21 cellular contexts compared by ENCODE assay signal in genomic region chr2:162252147-162252546, GRCh38. TPM values are rescaled to one million over a fixed set of nuclear protein-coding genes. Genes with fewer than 3 reads are reported as not detected.
"Had no signal": no experiment of that assay in that cellular context is flagged by ENCODE, and none has a peak within 500 bp of the region (broad histone marks: within the 10 kb centered on the region; RNA-seq: fewer than 3 reads in every experiment).

No MANE protein-coding gene starts in this region.

- H3K9me3 ChIP-seq: prostate gland, uterus had no signal

- ATAC-seq: activated naive CD8-positive, alpha-beta T cell treated with anti-CD3 and anti-CD28 coated beads, Interleukin-2, amount 50 U/mL, for 24 hours; activated T-cell treated with anti-CD3 and anti-CD28 coated beads, Interleukin-2, amount 50 U/mL, for 72 hours; body of pancreas; heart left ventricle; left cardiac atrium; natural killer cell had no signal

- H3K4me1 ChIP-seq: body of pancreas, prostate gland, right atrium auricular region, uterus had no signal

- DNase-seq: activated CD4-positive, alpha-beta memory T cell treated with anti-CD3 and anti-CD28 coated beads, Interleukin-2, amount 10 ng/mL, durations not matched to agents 7 days and 5 days; activated CD4-positive, alpha-beta T cell treated with anti-CD3 and anti-CD28 coated beads for 48 hours; activated gamma-delta T cell; activated naive CD4-positive, alpha-beta T cell treated with anti-CD3 and anti-CD28 coated beads, Interleukin-2, amount 50 U/mL, for 16 hours; activated naive CD8-positive, alpha-beta T cell treated with anti-CD3 and anti-CD28 coated beads, Interleukin-2, amount 50 U/mL, for 24 hours; activated T-cell treated with anti-CD3 and anti-CD28 coated beads, Interleukin-2, amount 50 U/mL, for 72 hours; anterior cingulate cortex; body of pancreas; cortex of kidney; heart left ventricle; left cardiac atrium; midbrain; natural killer cell; stimulated activated CD4-positive, alpha-beta T cell treated with anti-CD3 and anti-CD28 coated beads, Interleukin-12 subunit alpha, Interleukin-12 subunit beta, amount 100 ng/mL, for 4 hours; stimulated activated CD4-positive, alpha-beta T cell treated with anti-CD3 and anti-CD28 coated beads, Interleukin-1b, Interleukin-23, amount 100 ng/mL, for 48 hours; substantia nigra; tibial artery; uterus had no signal

- H3K27me3 ChIP-seq: body of pancreas, cardiac muscle cell, heart left ventricle, right atrium auricular region, tibial artery, uterus had no signal

- H3K4me3 ChIP-seq: body of pancreas, cardiac muscle cell, heart left ventricle, prostate gland, right atrium auricular region, tibial artery, uterus had no signal

- H3K36me3 ChIP-seq: cardiac muscle cell, heart left ventricle, prostate gland, right atrium auricular region, tibial artery, uterus had no signal

- H3K27ac ChIP-seq: body of pancreas, cardiac muscle cell, heart left ventricle, prostate gland, right atrium auricular region, tibial artery had no signal

RNA-seq across cellular contexts. Expression of gene FAP, which starts 8.9 kb away (rescaled TPM):
- total RNA-seq: activated CD4-positive, alpha-beta memory T cell treated with anti-CD3 and anti-CD28 coated beads, Interleukin-2, amount 10 ng/mL, durations not matched to agents 7 days and 5 days; activated T-cell treated with anti-CD3 and anti-CD28 coated beads, Interleukin-2, amount 50 U/mL, for 72 hours; cardiac muscle cell; natural killer cell had no signal
